In genomic region chr1:67575861-67576260, GRCh38 we compare ENCODE assay signal across 17 cellular contexts.
A peak's percentile ranks its signal among the peaks of the same experiment; 100 is the strongest.
DNase-seq lines count a peak whose midpoint lies in the region; ATAC-seq and TF ChIP-seq lines count a peak whose summit lies in the region.
"Had no signal": no experiment of that assay in that cellular context is flagged by ENCODE, and none has a peak within 500 bp of the region (broad histone marks: within the 10 kb centered on the region; RNA-seq: fewer than 3 reads in every experiment).

No MANE protein-coding gene starts in this region.

- H3K9me3 Mint-ChIP-seq in activated CD8-positive, alpha-beta T cell treated with anti-CD3 and anti-CD28 coated beads for 36 hours: no peaks in the 10 kb centered on the region
- no peaks in the 10 kb centered on the region for H3K9me3 Mint-ChIP-seq in activated CD8-positive, alpha-beta T cell treated with anti-CD3 and anti-CD28 coated beads, Interleukin-2, amount 10 ng/mL, durations not matched to agents 7 days and 5 days (ENCODE audit: insufficient read depth)
- H3K9me3 Mint-ChIP-seq in naive thymus-derived CD8-positive, alpha-beta T cell: no peaks in the 10 kb centered on the region
- H3K9me3 Mint-ChIP-seq: activated CD4-positive, alpha-beta T cell treated with anti-CD3 and anti-CD28 coated beads, Interleukin-2, amount 10 ng/mL, durations not matched to agents 24 days and 14 days; activated T-helper 17 cell treated with anti-CD3 and anti-CD28 coated beads, Interleukin-2, amount 50 U/mL, for 72 hours; natural killer cell had no signal

- DNase-seq in activated CD8-positive, alpha-beta T cell treated with anti-CD3 and anti-CD28 coated beads for 36 hours: no peak
- DNase-seq in activated CD8-positive, alpha-beta T cell treated with anti-CD3 and anti-CD28 coated beads, Interleukin-2, amount 10 ng/mL, durations not matched to agents 7 days and 5 days: no peak
- DNase-seq in amniotic epithelial cell (ENCODE audit: low read depth) (peak; percentile 78), fibroblast of the aortic adventitia (ENCODE audit: low read depth) (peak; percentile 90), DMS153 treated with DMSO at 0.1 percent for 48 hours (lab: John Stamatoyannopoulos, UW; ENCODE audit: unreplicated experiment) (no peak)
- DNase-seq in naive thymus-derived CD8-positive, alpha-beta T cell: no peak
- no peak for DNase-seq in central memory CD4-positive, alpha-beta T cell
- DNase-seq: 8988T; activated CD4-positive, alpha-beta T cell treated with anti-CD3 and anti-CD28 coated beads, Interleukin-2, amount 10 ng/mL, durations not matched to agents 24 days and 14 days; cerebellar nuclear complex; natural killer cell; small intestine; T-helper 1 cell; testis had no signal

- no peaks in the 10 kb centered on the region for H3K4me1 Mint-ChIP-seq in activated CD8-positive, alpha-beta T cell treated with anti-CD3 and anti-CD28 coated beads for 36 hours (ENCODE audit: low read depth)
- H3K4me1 Mint-ChIP-seq in activated CD8-positive, alpha-beta T cell treated with anti-CD3 and anti-CD28 coated beads, Interleukin-2, amount 10 ng/mL, durations not matched to agents 7 days and 5 days (ENCODE audit: low read depth): peaks cover 2% of the 10 kb centered on the region
- H3K4me1 Mint-ChIP-seq in naive thymus-derived CD8-positive, alpha-beta T cell: peaks cover 0 to 1% (median 0%) of the 10 kb centered on the region in 4 donors
- H3K4me1 Mint-ChIP-seq: activated CD4-positive, alpha-beta T cell treated with anti-CD3 and anti-CD28 coated beads, Interleukin-2, amount 10 ng/mL, durations not matched to agents 24 days and 14 days; activated T-helper 17 cell treated with anti-CD3 and anti-CD28 coated beads, Interleukin-2, amount 50 U/mL, for 72 hours; natural killer cell had no signal

- no peak overlapping the region for H3K4me3 ChIP-seq in fibroblast of the aortic adventitia (ENCODE audit: low read depth, low read length)
- H3K4me3 ChIP-seq: esophagus muscularis mucosa, testis had no signal

- intact Hi-C loops in activated CD8-positive, alpha-beta T cell treated with anti-CD3 and anti-CD28 coated beads for 36 hours (cut with micrococcal nuclease): no loop called here

- POLR2A ChIA-PET in activated CD8-positive, alpha-beta T cell treated with anti-CD3 and anti-CD28 coated beads for 36 hours (lab: Charles Lee): no interaction called here
- POLR2A ChIA-PET in activated CD8-positive, alpha-beta T cell treated with anti-CD3 and anti-CD28 coated beads, Interleukin-2, amount 10 ng/mL, durations not matched to agents 7 days and 5 days (lab: Charles Lee): no interaction called here
- POLR2A ChIA-PET in naive thymus-derived CD8-positive, alpha-beta T cell (lab: Charles Lee): no interaction called here

- no peak for TF ChIP-seq CTCF in activated CD8-positive, alpha-beta T cell treated with anti-CD3 and anti-CD28 coated beads for 36 hours (IDR thresholded peaks at IDR 0.05)
- no peak for TF ChIP-seq CTCF in fibroblast of the aortic adventitia (IDR thresholded peaks at IDR 0.05; ENCODE audit: insufficient read depth, low read length)

- no peak for ATAC-seq in activated CD8-positive, alpha-beta T cell treated with anti-CD3 and anti-CD28 coated beads for 36 hours
- ATAC-seq in activated CD8-positive, alpha-beta T cell treated with anti-CD3 and anti-CD28 coated beads, Interleukin-2, amount 10 ng/mL, durations not matched to agents 7 days and 5 days: no peak
- no peak for ATAC-seq in naive thymus-derived CD8-positive, alpha-beta T cell
- no peak for ATAC-seq in HG03280 (IDR thresholded peaks at IDR 0.05; ENCODE audit: unreplicated experiment)
- ATAC-seq: activated T-helper 17 cell treated with anti-CD3 and anti-CD28 coated beads, Interleukin-2, amount 50 U/mL, for 72 hours; natural killer cell had no signal

- H3K36me3 Mint-ChIP-seq in activated CD8-positive, alpha-beta T cell treated with anti-CD3 and anti-CD28 coated beads for 36 hours (ENCODE audit: low read depth): no peaks in the 10 kb centered on the region
- H3K36me3 Mint-ChIP-seq in activated CD8-positive, alpha-beta T cell treated with anti-CD3 and anti-CD28 coated beads, Interleukin-2, amount 10 ng/mL, durations not matched to agents 7 days and 5 days (ENCODE audit: low read depth): no peaks in the 10 kb centered on the region
- H3K36me3 Mint-ChIP-seq in naive thymus-derived CD8-positive, alpha-beta T cell: no peaks in the 10 kb centered on the region
- H3K36me3 Mint-ChIP-seq: natural killer cell had no signal

- no peak overlapping the region for H3K4me3 Mint-ChIP-seq in activated CD8-positive, alpha-beta T cell treated with anti-CD3 and anti-CD28 coated beads for 36 hours
- no peak overlapping the region for H3K4me3 Mint-ChIP-seq in activated CD8-positive, alpha-beta T cell treated with anti-CD3 and anti-CD28 coated beads, Interleukin-2, amount 10 ng/mL, durations not matched to agents 7 days and 5 days
- H3K4me3 Mint-ChIP-seq in naive thymus-derived CD8-positive, alpha-beta T cell: no peak overlapping the region
- H3K4me3 Mint-ChIP-seq: activated CD4-positive, alpha-beta T cell treated with anti-CD3 and anti-CD28 coated beads, Interleukin-2, amount 10 ng/mL, durations not matched to agents 24 days and 14 days; activated T-helper 17 cell treated with anti-CD3 and anti-CD28 coated beads, Interleukin-2, amount 50 U/mL, for 72 hours; natural killer cell had no signal

- H3K27me3 Mint-ChIP-seq in activated CD8-positive, alpha-beta T cell treated with anti-CD3 and anti-CD28 coated beads for 36 hours: no peaks in the 10 kb centered on the region
- H3K27me3 Mint-ChIP-seq in activated CD8-positive, alpha-beta T cell treated with anti-CD3 and anti-CD28 coated beads, Interleukin-2, amount 10 ng/mL, durations not matched to agents 7 days and 5 days (ENCODE audit: low read depth): peaks cover 6% of the 10 kb centered on the region
- H3K27me3 Mint-ChIP-seq in naive thymus-derived CD8-positive, alpha-beta T cell: no peaks in the 10 kb centered on the region

- CTCF ChIA-PET in activated CD8-positive, alpha-beta T cell treated with anti-CD3 and anti-CD28 coated beads for 36 hours (lab: Charles Lee): no interaction called here
- CTCF ChIA-PET in activated CD8-positive, alpha-beta T cell treated with anti-CD3 and anti-CD28 coated beads, Interleukin-2, amount 10 ng/mL, durations not matched to agents 7 days and 5 days (lab: Charles Lee): no interaction called here

- peak overlapping the region; percentile 14 for H3K27ac Mint-ChIP-seq in activated CD8-positive, alpha-beta T cell treated with anti-CD3 and anti-CD28 coated beads for 36 hours
- H3K27ac Mint-ChIP-seq in activated CD8-positive, alpha-beta T cell treated with anti-CD3 and anti-CD28 coated beads, Interleukin-2, amount 10 ng/mL, durations not matched to agents 7 days and 5 days: no peak overlapping the region
- H3K27ac Mint-ChIP-seq in naive thymus-derived CD8-positive, alpha-beta T cell: peak overlapping the region in 1 of 10 donors; percentile 1
- H3K27ac Mint-ChIP-seq: activated CD4-positive, alpha-beta T cell treated with anti-CD3 and anti-CD28 coated beads, Interleukin-2, amount 10 ng/mL, durations not matched to agents 24 days and 14 days; activated T-helper 17 cell treated with anti-CD3 and anti-CD28 coated beads, Interleukin-2, amount 50 U/mL, for 72 hours; natural killer cell had no signal

Comparison
In these comparisons a context has a peak if more than half of its experiments do, and no peak if none do; other contexts are left out.
1. DNase-seq: peak in amniotic epithelial cell (single experiment) and fibroblast of the aortic adventitia (single experiment); none in activated CD8-positive, alpha-beta T cell treated with anti-CD3 and anti-CD28 coated beads for 36 hours (single experiment), activated CD8-positive, alpha-beta T cell treated with anti-CD3 and anti-CD28 coated beads, Interleukin-2, amount 10 ng/mL, durations not matched to agents 7 days and 5 days (single experiment), DMS153 treated with DMSO at 0.1 percent for 48 hours (single experiment), naive thymus-derived CD8-positive, alpha-beta T cell (0 of 10) and central memory CD4-positive, alpha-beta T cell (single experiment).